ENCODE assay signal across 17 cellular contexts in genomic region chr22:39481054-39481453, GRCh38. TPM values are rescaled to one million over a fixed set of nuclear protein-coding genes. Genes with fewer than 3 reads are reported as not detected.
DNase-seq lines count a peak whose midpoint lies in the region; ATAC-seq, FAIRE-seq and TF ChIP-seq lines count a peak whose summit lies in the region.
"Had no signal": no experiment of that assay in that cellular context is flagged by ENCODE, and none has a peak within 500 bp of the region (broad histone marks: within the 10 kb centered on the region; RNA-seq: fewer than 3 reads in every experiment).

No MANE protein-coding gene starts in this region.

- H3K9me3 Mint-ChIP-seq in astrocyte (ENCODE audit: unreplicated experiment) (peaks cover 2% of the 10 kb centered on the region), neural crest cell (no peaks in the 10 kb centered on the region)
- no peaks in the 10 kb centered on the region for H3K9me3 Mint-ChIP-seq in stimulated activated effector memory CD8-positive, alpha-beta T cell treated with anti-CD3 and anti-CD28 coated beads, Interleukin-12 subunit alpha, Interleukin-12 subunit beta, amount 100 ng/mL, for 72 hours

- H2BK5ac ChIP-seq in H1 (ENCODE audit: low read depth, low read length), result no peak overlapping the region

- CTCF ChIA-PET in H1 (lab: Charles Lee; ENCODE audit: partially characterized antibody), result interaction anchor here (0.8 to 11.1 kb wide), 5 partner anchors 9 to 47 kb away, joined by 3 to 120 read pairs (median 46); no protein-coding TSS in a partner anchor

- H3K79me1 ChIP-seq in H1 (ENCODE audit: low read depth, low read length), result peaks cover 3% of the 10 kb centered on the region

- no peak overlapping the region for H2AK5ac ChIP-seq in H1 (ENCODE audit: low read depth, low read length)

- no peak overlapping the region for H3K4ac ChIP-seq in H1 (replicated peaks; ENCODE audit: insufficient read length, low read depth, low read length)

- H4K5ac ChIP-seq in H1 (ENCODE audit: insufficient read length, low read depth, low read length), result no peak overlapping the region

- TF ChIP-seq CTCF in astrocyte (IDR thresholded peaks at IDR 0.05; ENCODE audit: insufficient read depth, low read depth, low read length), result no peak
- TF ChIP-seq CTCF in H1 (IDR thresholded peaks at IDR 0.05; ENCODE audit: control extremely low read depth in 1 of 3, insufficient read depth in 1 of 3, low read depth in 1 of 3, low read length in 3 of 3), result no peak
- TF ChIP-seq CTCF in neural crest cell (conservative IDR thresholded peaks at IDR 0.05), result no peak

- no peak for TF ChIP-seq POLR2A in H1 (IDR thresholded peaks at IDR 0.05; ENCODE audit: control extremely low read depth in 1 of 2, low read depth in 2 of 2, low read length in 2 of 2)

- H4K91ac ChIP-seq in H1 (replicated peaks; ENCODE audit: insufficient read length, low read length), result no peak overlapping the region

- DNase-seq in astrocyte (ENCODE audit: low read depth) (peak; percentile 16), H1 (ENCODE audit: low read depth in 1 of 2, low spot score in 2 of 2) (no peak), neural crest cell (ENCODE audit: low read depth, low spot score) (no peak), mucosa of gallbladder (ENCODE audit: low spot score) (no peak), H7 (no peak)
- no peak for DNase-seq in stimulated activated effector memory CD8-positive, alpha-beta T cell treated with anti-CD3 and anti-CD28 coated beads, Interleukin-12 subunit alpha, Interleukin-12 subunit beta, amount 100 ng/mL, for 72 hours (ENCODE audit: low spot score in 2 of 2)
- DNase-seq: ACHN, HCEC 1CT, KG1, NCI-H1694 treated with DMSO at 0.1 percent for 48 hours, NCI-H510A treated with DMSO at 0.1 percent for 48 hours, NCI-H82 had no signal

- POLR2A ChIA-PET in H1 (lab: Charles Lee; ENCODE audit: partially characterized antibody), result no interaction called here

- H3K4me2 ChIP-seq in astrocyte (ENCODE audit: low read length), result no peak overlapping the region
- no peak overlapping the region for H3K4me2 ChIP-seq in H1 (ENCODE audit: insufficient read depth in 1 of 2, low read depth in 2 of 2, low read length in 2 of 2)

- no peak for ATAC-seq in stimulated activated effector memory CD8-positive, alpha-beta T cell treated with anti-CD3 and anti-CD28 coated beads, Interleukin-12 subunit alpha, Interleukin-12 subunit beta, amount 100 ng/mL, for 72 hours

- no peak overlapping the region for H3K18ac ChIP-seq in H1 (ENCODE audit: extremely low read depth, low read length)

- H2BK120ac ChIP-seq in H1 (replicated peaks; ENCODE audit: low read depth, low read length), result no peak overlapping the region

- H2BK12ac ChIP-seq in H1 (ENCODE audit: low read depth, low read length), result 0 out of 2 replicates have a peak overlapping the region, but pooled peaks have one; percentile 9

- no peaks in the 10 kb centered on the region for H3K23me2 ChIP-seq in H1 (ENCODE audit: low read depth, low read length)

- H3K56ac ChIP-seq in H1 (replicated peaks; ENCODE audit: insufficient read length, low read depth, low read length), result no peak overlapping the region

- no peak overlapping the region for H3K14ac ChIP-seq in H1 (ENCODE audit: insufficient read length)

- no peak for TF ChIP-seq EP300 in H1 (IDR thresholded peaks at IDR 0.05; ENCODE audit: borderline replicate concordance in 1 of 2, low read depth in 2 of 2, low read length in 2 of 2)

- H4K20me1 ChIP-seq in astrocyte (ENCODE audit: insufficient read depth, low read length), result no peaks in the 10 kb centered on the region
- H4K20me1 ChIP-seq in H1 (replicated peaks in 1 of 2; ENCODE audit: control insufficient read depth in 1 of 2, insufficient read depth in 2 of 2, low read length in 2 of 2), result peaks cover 9 to 17% of the 10 kb centered on the region in 2 experiments

- peaks cover 3% of the 10 kb centered on the region for H3K4me1 Mint-ChIP-seq in astrocyte (ENCODE audit: low read depth, unreplicated experiment)
- H3K4me1 Mint-ChIP-seq in neural crest cell, result peaks cover 5% of the 10 kb centered on the region
- H3K4me1 Mint-ChIP-seq in stimulated activated effector memory CD8-positive, alpha-beta T cell treated with anti-CD3 and anti-CD28 coated beads, Interleukin-12 subunit alpha, Interleukin-12 subunit beta, amount 100 ng/mL, for 72 hours, result no peaks in the 10 kb centered on the region

- H4K8ac ChIP-seq in H1 (ENCODE audit: extremely low read depth, insufficient read depth, low read length), result no peak overlapping the region

- no peak overlapping the region for H2BK15ac ChIP-seq in H1 (ENCODE audit: low read length)

- H3K27ac Mint-ChIP-seq in astrocyte (ENCODE audit: unreplicated experiment), result no peak overlapping the region
- H3K27ac Mint-ChIP-seq in neural crest cell (ENCODE audit: unreplicated experiment), result peak overlapping the region; percentile 92
- H3K27ac Mint-ChIP-seq in stimulated activated effector memory CD8-positive, alpha-beta T cell treated with anti-CD3 and anti-CD28 coated beads, Interleukin-12 subunit alpha, Interleukin-12 subunit beta, amount 100 ng/mL, for 72 hours, result no peak overlapping the region

- TF ChIP-seq RAD21 in H1 (IDR thresholded peaks at IDR 0.05 in 1 of 2, conservative IDR thresholded peaks at IDR 0.05 in 1 of 2; ENCODE audit: low read depth in 2 of 2, low read length in 2 of 2), result no peak

- H3K4me3 ChIP-seq in astrocyte (ENCODE audit: insufficient read depth, low read depth, low read length) (no peak overlapping the region), H1 (ENCODE audit: extremely low read depth in 1 of 4, insufficient read depth in 2 of 4, low read depth in 3 of 4, low read length in 4 of 4) (no peak overlapping the region), H7 (ENCODE audit: insufficient read depth, low read depth, low read length) (no peak overlapping the region)

- H3K23ac ChIP-seq in H1 (ENCODE audit: insufficient read length), result no peak overlapping the region

- 84% methylated on average over 16 of the region's 16 CpGs; no CpG with 5 or more reads in 1 of the 2 experiments for WGBS in H1 (ENCODE audit: extremely low coverage in 1 of 2, insufficient coverage in 1 of 2, insufficient read length in 1 of 2, insufficient replicate concordance in 2 of 2, low coverage in 1 of 2, low lambda C conversion rate in 2 of 2, missing lambda C conversion rate in 1 of 2), 2 experiments

- H3K4me3 Mint-ChIP-seq in astrocyte (ENCODE audit: unreplicated experiment) (no peak overlapping the region), neural crest cell (no peak overlapping the region)
- no peak overlapping the region for H3K4me3 Mint-ChIP-seq in stimulated activated effector memory CD8-positive, alpha-beta T cell treated with anti-CD3 and anti-CD28 coated beads, Interleukin-12 subunit alpha, Interleukin-12 subunit beta, amount 100 ng/mL, for 72 hours

- no peak overlapping the region for H3K27ac ChIP-seq in astrocyte (ENCODE audit: low read depth, low read length)
- H3K27ac ChIP-seq in H1 (ENCODE audit: low read depth, low read length), result no peak overlapping the region
- H3K27ac ChIP-seq in temporal lobe (ENCODE audit: low read depth, low read length), result peak overlapping the region; percentile 33
- H3K27ac ChIP-seq: C4-2B had no signal

- H3K36me3 ChIP-seq in astrocyte (ENCODE audit: insufficient read depth, low read length) (no peaks in the 10 kb centered on the region), H1 (ENCODE audit: control insufficient read depth in 2 of 4, insufficient read depth in 4 of 4, low read length in 3 of 4) (no peaks in the 10 kb centered on the region), H7 (replicated peaks; ENCODE audit: control insufficient read depth, insufficient read depth, low read length) (no peaks in the 10 kb centered on the region)

- H3K27me3 Mint-ChIP-seq in astrocyte (ENCODE audit: low read depth, unreplicated experiment) (peaks cover 8% of the 10 kb centered on the region), neural crest cell (ENCODE audit: low read depth) (no peaks in the 10 kb centered on the region)

- no peak overlapping the region for H2BK20ac ChIP-seq in H1 (ENCODE audit: low read length)

- H3K9ac ChIP-seq in astrocyte (ENCODE audit: low read length), result no peak overlapping the region
- H3K9ac ChIP-seq in H1 (replicated peaks in 1 of 4; ENCODE audit: extremely low read depth in 1 of 4, low read depth in 3 of 4, low read length in 3 of 4), result no peak overlapping the region

- H3K9me3 ChIP-seq in astrocyte (ENCODE audit: insufficient read depth, low read depth, low read length) (no peaks in the 10 kb centered on the region), H1 (ENCODE audit: insufficient read depth in 2 of 2, low read depth in 1 of 2, low read length in 1 of 2) (no peaks in the 10 kb centered on the region)

- FAIRE-seq in astrocyte (lab: Jason Lieb, UNC), result no peak
- no peak for FAIRE-seq in H1 (lab: Jason Lieb, UNC)
- FAIRE-seq: D721Med, GM12892 had no signal

- H2AFZ ChIP-seq in astrocyte (ENCODE audit: low read depth, low read length) (no peak overlapping the region), H1 (ENCODE audit: low read length) (no peak overlapping the region)

- no peaks in the 10 kb centered on the region for H3K36me3 Mint-ChIP-seq in astrocyte (ENCODE audit: low read depth, unreplicated experiment)
- H3K36me3 Mint-ChIP-seq in neural crest cell (ENCODE audit: low read depth), result no peaks in the 10 kb centered on the region
- H3K36me3 Mint-ChIP-seq in stimulated activated effector memory CD8-positive, alpha-beta T cell treated with anti-CD3 and anti-CD28 coated beads, Interleukin-12 subunit alpha, Interleukin-12 subunit beta, amount 100 ng/mL, for 72 hours, result no peaks in the 10 kb centered on the region

- H3K27me3 ChIP-seq in astrocyte (ENCODE audit: insufficient read depth, low read length) (no peaks in the 10 kb centered on the region), H1 (replicated peaks in 1 of 4; ENCODE audit: control insufficient read depth in 3 of 4, extremely low read depth in 1 of 4, insufficient read depth in 3 of 4, low read length in 3 of 4) (no peaks in the 10 kb centered on the region; a peak in 1 of 7 replicates), H7 (ENCODE audit: control insufficient read depth, insufficient read depth, low read length) (no peaks in the 10 kb centered on the region)

- H3K4me1 ChIP-seq in astrocyte (ENCODE audit: insufficient read depth, low read length) (no peaks in the 10 kb centered on the region), H1 (replicated peaks in 1 of 4; ENCODE audit: control insufficient read depth in 3 of 4, insufficient read depth in 4 of 4, low read length in 3 of 4) (no peaks in the 10 kb centered on the region; a peak in 1 of 7 replicates)

- H3K79me2 ChIP-seq in astrocyte (ENCODE audit: insufficient read depth, low read length), result no peaks in the 10 kb centered on the region
- H3K79me2 ChIP-seq in H1 (ENCODE audit: control insufficient read depth in 1 of 2, insufficient read depth in 2 of 2, low read length in 2 of 2), result no peaks in the 10 kb centered on the region

RNA-seq across cellular contexts. Expression of gene MIEF1, which starts 21.0 kb away (rescaled TPM):
- total RNA-seq in astrocyte (34.2 and 35.6 TPM in 2 replicates), neural crest cell (43.3 and 45.0 TPM in 2 replicates), temporal lobe (17.5 TPM), mucosa of gallbladder (24.1 TPM)
- 31.4 and 32.7 TPM in 2 replicates for total RNA-seq in H1 (2021; fragmentation: NEBNext Ultra II Directional; extraction: Animal tissue kit (Norgen Biotek cat#: 25700))
- polyA plus RNA-seq in H1 (2011; rRNA removed), result 16.8 and 21.0 TPM in 2 replicates
- polyA plus RNA-seq in H1 (2011; cell fraction: cytosol; rRNA removed), result 16.4 TPM
- polyA plus RNA-seq in H1 (2011; cell fraction: nucleus; rRNA removed), result 18.5 TPM
- polyA plus RNA-seq in H1 (2012, experiment 1 of 2), result 22.0 to 25.2 TPM (median 22.9 TPM) in 4 replicates
- 14.3 TPM for polyA plus RNA-seq in H1 (2012, experiment 2 of 2)
- 18.5 TPM for polyA plus RNA-seq in H1 (2013, experiment 1 of 2)
- 18.4 TPM for polyA plus RNA-seq in H1 (2013, experiment 2 of 2)
- 36.0 and 36.1 TPM in 2 replicates for polyA minus RNA-seq in H1 (2011; rRNA and poly(A)+ RNA removed)
- 17.9 TPM for polyA minus RNA-seq in H1 (2011; cell fraction: cytosol; rRNA and poly(A)+ RNA removed)
- 17.9 TPM for polyA minus RNA-seq in H1 (2011; cell fraction: nucleus; rRNA and poly(A)+ RNA removed)
- total RNA-seq in H7 (2014; rRNA removed; shearing (Covaris generic)), result 26.4 and 28.3 TPM in 2 replicates

RNA-seq across cellular contexts. Expression of gene MGAT3, which starts 24.2 kb away (rescaled TPM):
- total RNA-seq in astrocyte, result 7.9 and 9.7 TPM in 2 replicates
- 8.5 and 9.2 TPM in 2 replicates for total RNA-seq in H1 (2021; fragmentation: NEBNext Ultra II Directional; extraction: Animal tissue kit (Norgen Biotek cat#: 25700))
- polyA plus RNA-seq in H1 (2011; rRNA removed), result 4.3 and 6.3 TPM in 2 replicates
- 4.7 TPM for polyA plus RNA-seq in H1 (2011; cell fraction: cytosol; rRNA removed)
- 6.4 TPM for polyA plus RNA-seq in H1 (2011; cell fraction: nucleus; rRNA removed)
- 6.4 to 8.6 TPM (median 7.1 TPM) in 4 replicates for polyA plus RNA-seq in H1 (2012, experiment 1 of 2)
- polyA plus RNA-seq in H1 (2012, experiment 2 of 2), result 5.9 TPM
- 5.5 TPM for polyA plus RNA-seq in H1 (2013, experiment 1 of 2)
- polyA plus RNA-seq in H1 (2013, experiment 2 of 2), result 5.2 TPM
- 5.9 and 6.3 TPM in 2 replicates for polyA minus RNA-seq in H1 (2011; rRNA and poly(A)+ RNA removed)
- polyA minus RNA-seq in H1 (2011; cell fraction: cytosol; rRNA and poly(A)+ RNA removed), result 7.0 TPM
- polyA minus RNA-seq in H1 (2011; cell fraction: nucleus; rRNA and poly(A)+ RNA removed), result 4.2 TPM
- total RNA-seq in neural crest cell, result 20.3 and 23.5 TPM in 2 replicates
- total RNA-seq in temporal lobe, result 25.6 TPM
- total RNA-seq in mucosa of gallbladder, result 104 TPM
- 5.0 and 6.5 TPM in 2 replicates for total RNA-seq in H7 (2014; rRNA removed; shearing (Covaris generic))
- total RNA-seq: RPMI7951 had no signal

RNA-seq across cellular contexts. Expression of gene ATF4, which starts 39.3 kb away (rescaled TPM):
- total RNA-seq in astrocyte, result 502 and 508 TPM in 2 replicates
- total RNA-seq in H1 (2021; fragmentation: NEBNext Ultra II Directional; extraction: Animal tissue kit (Norgen Biotek cat#: 25700)), result 543 and 553 TPM in 2 replicates
- polyA plus RNA-seq in H1 (2011; rRNA removed), result 685 and 704 TPM in 2 replicates
- polyA plus RNA-seq in H1 (2011; cell fraction: cytosol; rRNA removed), result 868 TPM
- 703 TPM for polyA plus RNA-seq in H1 (2011; cell fraction: nucleus; rRNA removed)
- 598 to 685 TPM (median 617 TPM) in 4 replicates for polyA plus RNA-seq in H1 (2012, experiment 1 of 2)
- polyA plus RNA-seq in H1 (2012, experiment 2 of 2), result 699 TPM
- 476 TPM for polyA plus RNA-seq in H1 (2013, experiment 1 of 2)
- polyA plus RNA-seq in H1 (2013, experiment 2 of 2), result 475 TPM
- polyA minus RNA-seq in H1 (2011; rRNA and poly(A)+ RNA removed), result 314 and 359 TPM in 2 replicates
- 150 TPM for polyA minus RNA-seq in H1 (2011; cell fraction: cytosol; rRNA and poly(A)+ RNA removed)
- polyA minus RNA-seq in H1 (2011; cell fraction: nucleus; rRNA and poly(A)+ RNA removed), result 255 TPM
- 363 and 364 TPM in 2 replicates for total RNA-seq in neural crest cell
- total RNA-seq in temporal lobe, result 72.0 TPM
- total RNA-seq in mucosa of gallbladder, result 248 TPM
- 466 and 503 TPM in 2 replicates for total RNA-seq in H7 (2014; rRNA removed; shearing (Covaris generic))

RNA-seq across cellular contexts. Expression of gene RPS19BP1, which starts 51.5 kb away (rescaled TPM):
- total RNA-seq in astrocyte (45.5 and 58.7 TPM in 2 replicates), neural crest cell (67.5 and 72.6 TPM in 2 replicates), temporal lobe (31.7 TPM), mucosa of gallbladder (76.9 TPM)
- total RNA-seq in H1 (2021; fragmentation: NEBNext Ultra II Directional; extraction: Animal tissue kit (Norgen Biotek cat#: 25700)), result 77.5 and 77.9 TPM in 2 replicates
- polyA plus RNA-seq in H1 (2011; rRNA removed), result 97.9 and 120 TPM in 2 replicates
- polyA plus RNA-seq in H1 (2011; cell fraction: cytosol; rRNA removed), result 120 TPM
- 94.6 TPM for polyA plus RNA-seq in H1 (2011; cell fraction: nucleus; rRNA removed)
- 79.6 to 99.4 TPM (median 89.0 TPM) in 4 replicates for polyA plus RNA-seq in H1 (2012, experiment 1 of 2)
- 100 TPM for polyA plus RNA-seq in H1 (2012, experiment 2 of 2)
- 71.2 TPM for polyA plus RNA-seq in H1 (2013, experiment 1 of 2)
- polyA plus RNA-seq in H1 (2013, experiment 2 of 2), result 71.6 TPM
- 7.8 and 8.1 TPM in 2 replicates for polyA minus RNA-seq in H1 (2011; rRNA and poly(A)+ RNA removed)
- 16.2 TPM for polyA minus RNA-seq in H1 (2011; cell fraction: cytosol; rRNA and poly(A)+ RNA removed)
- 23.8 TPM for polyA minus RNA-seq in H1 (2011; cell fraction: nucleus; rRNA and poly(A)+ RNA removed)
- 154 and 210 TPM in 2 replicates for total RNA-seq in H7 (2014; rRNA removed; shearing (Covaris generic))
